ENCODE assay signal across 16 cellular contexts in genomic region chr7:150401861-150402631, GRCh38. TPM values are rescaled to one million over a fixed set of nuclear protein-coding genes. Genes with fewer than 3 reads are reported as not detected.
DNase-seq lines count a peak whose midpoint lies in the region; ATAC-seq and TF ChIP-seq lines count a peak whose summit lies in the region.
"Had no signal": no experiment of that assay in that cellular context is flagged by ENCODE, and none has a peak within 500 bp of the region (broad histone marks: within the 10 kb centered on the region; RNA-seq: fewer than 3 reads in every experiment).

No MANE protein-coding gene starts in this region.

- peaks cover 66% of the 10 kb centered on the region for H3K4me1 ChIP-seq in iPS-20b (ENCODE audit: insufficient read depth, low read length)

- no peak for TF ChIP-seq CTCF in WTC11 (IDR thresholded peaks at IDR 0.05)

- H3K27ac Mint-ChIP-seq in activated naive CD4-positive, alpha-beta T cell treated with anti-CD3 and anti-CD28 coated beads, Interleukin-2, amount 50 U/mL, for 24 hours: peak overlapping the region; percentile 30
- H3K27ac Mint-ChIP-seq in WTC11: peak overlapping the region; percentile 99
- peak overlapping the region; percentile 93 for H3K27ac Mint-ChIP-seq in stimulated activated memory B cell treated with anti-CD40 and anti-IgM and Interleukin-4, amounts not matched to agents 10 μg/mL and 1 μg/mL and 100 μg/mL, for 72 hours
- H3K27ac Mint-ChIP-seq: activated CD4-positive, alpha-beta memory T cell treated with anti-CD3 and anti-CD28 coated beads, Interleukin-2, amount 10 ng/mL, durations not matched to agents 7 days and 5 days had no signal

- H3K9ac ChIP-seq in iPS-20b (ENCODE audit: low read depth, low read length): peak overlapping the region; percentile 92

- H3K9me3 Mint-ChIP-seq in activated naive CD4-positive, alpha-beta T cell treated with anti-CD3 and anti-CD28 coated beads, Interleukin-2, amount 50 U/mL, for 24 hours: no peaks in the 10 kb centered on the region
- H3K9me3 Mint-ChIP-seq in WTC11: no peaks in the 10 kb centered on the region
- H3K9me3 Mint-ChIP-seq in stimulated activated memory B cell treated with anti-CD40 and anti-IgM and Interleukin-4, amounts not matched to agents 10 μg/mL and 1 μg/mL and 100 μg/mL, for 72 hours: no peaks in the 10 kb centered on the region
- H3K9me3 Mint-ChIP-seq: activated CD4-positive, alpha-beta memory T cell treated with anti-CD3 and anti-CD28 coated beads, Interleukin-2, amount 10 ng/mL, durations not matched to agents 7 days and 5 days; activated naive CD4-positive, alpha-beta T cell treated with anti-CD3 and anti-CD28 coated beads, Interleukin-2, amount 50 U/mL, for 72 hours had no signal

- no peaks in the 10 kb centered on the region for H3K9me3 ChIP-seq in iPS-20b (ENCODE audit: insufficient read depth, low read depth, low read length)
- H3K9me3 ChIP-seq: prostate gland had no signal

- no peaks in the 10 kb centered on the region for H3K27me3 Mint-ChIP-seq in activated naive CD4-positive, alpha-beta T cell treated with anti-CD3 and anti-CD28 coated beads, Interleukin-2, amount 50 U/mL, for 24 hours
- H3K27me3 Mint-ChIP-seq in WTC11 (ENCODE audit: low read depth): no peaks in the 10 kb centered on the region
- no peaks in the 10 kb centered on the region for H3K27me3 Mint-ChIP-seq in stimulated activated memory B cell treated with anti-CD40 and anti-IgM and Interleukin-4, amounts not matched to agents 10 μg/mL and 1 μg/mL and 100 μg/mL, for 72 hours
- H3K27me3 Mint-ChIP-seq: activated CD4-positive, alpha-beta memory T cell treated with anti-CD3 and anti-CD28 coated beads, Interleukin-2, amount 10 ng/mL, durations not matched to agents 7 days and 5 days had no signal

- H3K27me3 ChIP-seq in iPS-20b (ENCODE audit: insufficient read depth, low read length): no peaks in the 10 kb centered on the region

- POLR2A ChIA-PET in WTC11 (lab: Charles Lee): interaction anchor here (0.5 to 6.5 kb wide), 10 partner anchors 9 to 1697 kb away, joined by 4 to 50 read pairs (median 6); partner anchors contain the start of gene REPIN1

- H3K4me3 Mint-ChIP-seq in activated naive CD4-positive, alpha-beta T cell treated with anti-CD3 and anti-CD28 coated beads, Interleukin-2, amount 50 U/mL, for 24 hours: no peak overlapping the region
- H3K4me3 Mint-ChIP-seq in WTC11: peak overlapping the region; percentile 42
- no peak overlapping the region for H3K4me3 Mint-ChIP-seq in stimulated activated memory B cell treated with anti-CD40 and anti-IgM and Interleukin-4, amounts not matched to agents 10 μg/mL and 1 μg/mL and 100 μg/mL, for 72 hours
- H3K4me3 Mint-ChIP-seq: activated CD4-positive, alpha-beta memory T cell treated with anti-CD3 and anti-CD28 coated beads, Interleukin-2, amount 10 ng/mL, durations not matched to agents 7 days and 5 days had no signal

- H3K36me3 Mint-ChIP-seq in activated naive CD4-positive, alpha-beta T cell treated with anti-CD3 and anti-CD28 coated beads, Interleukin-2, amount 50 U/mL, for 24 hours: peaks cover 4% of the 10 kb centered on the region
- peaks cover 6% of the 10 kb centered on the region for H3K36me3 Mint-ChIP-seq in WTC11
- H3K36me3 Mint-ChIP-seq in stimulated activated memory B cell treated with anti-CD40 and anti-IgM and Interleukin-4, amounts not matched to agents 10 μg/mL and 1 μg/mL and 100 μg/mL, for 72 hours: peaks cover 25% of the 10 kb centered on the region
- H3K36me3 Mint-ChIP-seq: activated naive CD4-positive, alpha-beta T cell treated with anti-CD3 and anti-CD28 coated beads, Interleukin-2, amount 50 U/mL, for 72 hours had no signal

- DNase-seq in activated naive CD4-positive, alpha-beta T cell treated with anti-CD3 and anti-CD28 coated beads, Interleukin-2, amount 50 U/mL, for 16 hours: no peak
- DNase-seq in WTC11 (ENCODE audit: low spot score) (peak; percentile 65), substantia nigra (lab: John Stamatoyannopoulos, UW) (no peak), activated gamma-delta T cell treated with Interleukin-2 at 50 U/mL for 16 hours (no peak)
- DNase-seq: activated CD4-positive, alpha-beta memory T cell treated with anti-CD3 and anti-CD28 coated beads, Interleukin-2, amount 10 ng/mL, durations not matched to agents 7 days and 5 days; DMS53; hippocampal formation; NCI-H187 had no signal

- ATAC-seq in WTC11 (peak; percentile 54), HG03460 (IDR thresholded peaks at IDR 0.05; ENCODE audit: unreplicated experiment) (no peak)
- no peak for ATAC-seq in stimulated activated memory B cell treated with anti-CD40 and anti-IgM and Interleukin-4, amounts not matched to agents 10 μg/mL and 1 μg/mL and 100 μg/mL, for 72 hours
- ATAC-seq: activated naive CD4-positive, alpha-beta T cell treated with anti-CD3 and anti-CD28 coated beads, Interleukin-2, amount 50 U/mL, for 72 hours; esophagus mucosa had no signal

- peaks cover 31% of the 10 kb centered on the region for H3K4me1 Mint-ChIP-seq in activated naive CD4-positive, alpha-beta T cell treated with anti-CD3 and anti-CD28 coated beads, Interleukin-2, amount 50 U/mL, for 24 hours
- H3K4me1 Mint-ChIP-seq in WTC11: peaks cover 81% of the 10 kb centered on the region
- H3K4me1 Mint-ChIP-seq in stimulated activated memory B cell treated with anti-CD40 and anti-IgM and Interleukin-4, amounts not matched to agents 10 μg/mL and 1 μg/mL and 100 μg/mL, for 72 hours: peaks cover 68% of the 10 kb centered on the region

- H3K27ac ChIP-seq in iPS-20b (ENCODE audit: low read length) (peak overlapping the region; percentile 99), substantia nigra (ENCODE audit: low read depth, low read length, poor library complexity, severe bottlenecking) (no peak overlapping the region)
- H3K27ac ChIP-seq: prostate gland had no signal

- H3K36me3 ChIP-seq in iPS-20b (ENCODE audit: insufficient read depth, low read depth, low read length): peaks cover 14% of the 10 kb centered on the region
- H3K36me3 ChIP-seq: prostate gland had no signal

- H3K4me3 ChIP-seq in iPS-20b (ENCODE audit: low read length): peak overlapping the region; percentile 11; the same call in 1 of the 2 replicates
- H3K4me3 ChIP-seq: prostate gland had no signal

- CTCF ChIA-PET in WTC11 (lab: Charles Lee): interaction anchor here (0.5 to 4.5 kb wide), 8 partner anchors 13 to 629 kb away, joined by 3 to 33 read pairs (median 6); partner anchors contain the start of gene ZNF467

TF ChIP-seq in WTC11, 78 proteins besides CTCF, POLR2A, EP300 and RAD21 (continues in another document):
- TF ChIP-seq E2F4 (CRISPR knock-in tag; IDR thresholded peaks at IDR 0.05; ENCODE audit: borderline replicate concordance, low read depth): no peak
- TF ChIP-seq ATF6 (CRISPR knock-in tag; IDR thresholded peaks at IDR 0.05): no peak
- peak; percentile 35; the same call in 1 of the 2 replicates for TF ChIP-seq TEAD4 (CRISPR knock-in tag; IDR thresholded peaks at IDR 0.05)
- TF ChIP-seq RORB (CRISPR knock-in tag; IDR thresholded peaks at IDR 0.05): no peak
- TF ChIP-seq ZNF281 (CRISPR knock-in tag; IDR thresholded peaks at IDR 0.05): 0 out of 2 replicates have a peak, but pooled peaks have one; percentile 17

RNA-seq across cellular contexts. Expression of gene ZNF775, which starts 22.9 kb away (rescaled TPM):
- total RNA-seq in WTC11 (2021): 24.1 to 26.6 TPM (median 25.4 TPM) in 3 replicates

RNA-seq across cellular contexts. Expression of gene REPIN1, which starts 33.4 kb away (rescaled TPM):
- 105 to 130 TPM (median 112 TPM) in 3 replicates for total RNA-seq in WTC11 (2021)

RNA-seq across cellular contexts. Expression of gene GIMAP8, which starts 48.4 kb away (rescaled TPM):
- total RNA-seq in WTC11 (2021): 0.09 to 0.18 TPM (median 0.09 TPM) in 3 replicates
- total RNA-seq: chondrocyte had no signal

Comparison
In these comparisons a context has a peak if more than half of its experiments do, and no peak if none do; other contexts are left out.
1. H3K27ac Mint-ChIP-seq: peak in every context shown above with its lines; median percentile 99 in WTC11; 93 in stimulated activated memory B cell treated with anti-CD40 and anti-IgM and Interleukin-4, amounts not matched to agents 10 μg/mL and 1 μg/mL and 100 μg/mL, for 72 hours; 30 in activated naive CD4-positive, alpha-beta T cell treated with anti-CD3 and anti-CD28 coated beads, Interleukin-2, amount 50 U/mL, for 24 hours.